8 cellular contexts compared by ENCODE assay signal in the genomic region with DNA sequence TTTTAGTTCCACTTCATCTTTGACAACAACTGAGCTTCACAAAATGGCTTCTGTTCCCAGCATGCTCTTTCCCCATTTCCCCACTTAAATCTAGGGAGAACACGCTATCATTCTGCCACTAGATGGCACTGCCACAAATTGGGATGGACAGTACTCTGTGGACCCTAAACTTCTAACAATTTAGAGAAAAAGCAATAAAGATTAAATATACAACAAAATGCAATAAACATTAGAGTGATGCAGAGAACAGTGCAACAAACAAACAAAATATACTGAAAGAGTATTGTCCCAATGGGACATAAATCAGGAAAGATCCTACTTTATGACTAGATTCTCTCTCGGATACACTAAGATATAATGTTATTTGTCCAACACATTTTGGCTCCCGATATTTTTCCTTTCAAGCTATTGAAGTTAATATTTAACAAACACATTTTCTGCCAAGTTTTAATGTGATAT.
A peak's percentile ranks its signal among the peaks of the same experiment; 100 is the strongest.
DNase-seq lines count a peak whose midpoint lies in the region; ATAC-seq and TF ChIP-seq lines count a peak whose summit lies in the region.

No MANE protein-coding gene starts in this region.

- TF ChIP-seq CTCF in OCI-LY3 (IDR thresholded peaks at IDR 0.05; ENCODE audit: low read depth, low read length) (peak; percentile 71), choroid plexus epithelial cell (conservative IDR thresholded peaks at IDR 0.05; ENCODE audit: low read depth, low read length) (peak; percentile 84)

- no peaks in the 10 kb centered on the region for H4K20me1 ChIP-seq in OCI-LY3 (ENCODE audit: insufficient read depth, low read length)

- peak overlapping the region; percentile 95 for H2AFZ ChIP-seq in OCI-LY3 (ENCODE audit: low read depth, low read length)

- H3K4me1 ChIP-seq in OCI-LY3 (ENCODE audit: low read length) = peaks cover 3% of the 10 kb centered on the region; the same call in 1 of the 2 replicates

- no peaks in the 10 kb centered on the region for H3K9me3 ChIP-seq in OCI-LY3 (ENCODE audit: insufficient read depth, low read length)

- peak overlapping the region; percentile 25; the same call in 1 of the 2 replicates for H3K4me3 ChIP-seq in OCI-LY3 (ENCODE audit: low read length)
- H3K4me3 ChIP-seq in choroid plexus epithelial cell (ENCODE audit: low read depth, low read length) = no peak overlapping the region

- H3K4me3 Mint-ChIP-seq in memory B cell = no peak overlapping the region

- no peak overlapping the region for H3K9ac ChIP-seq in OCI-LY3 (ENCODE audit: low read length)

- no peaks in the 10 kb centered on the region for H3K9me3 Mint-ChIP-seq in memory B cell

- H3K4me2 ChIP-seq in OCI-LY3 (ENCODE audit: low read length) = peak overlapping the region; percentile 34

- no peak overlapping the region for H3K27ac Mint-ChIP-seq in memory B cell

- DNase-seq in activated T-cell treated with anti-CD3 and anti-CD28 coated beads for 48 hours (ENCODE audit: low read depth) = peak; percentile 10
- no peak for DNase-seq in activated T-cell treated with anti-CD3 and anti-CD28 coated beads for 4 hours
- peak; percentile 87 for DNase-seq in choroid plexus epithelial cell (ENCODE audit: low read depth)
- DNase-seq in memory B cell (ENCODE audit: low spot score in 2 of 2) = no peak
- DNase-seq in activated effector memory CD4-positive, alpha-beta T cell treated with Interleukin-2 at 50 U/mL for 16 hours = no peak

- H3K36me3 ChIP-seq in OCI-LY3 (replicated peaks; ENCODE audit: low read depth, low read length) = no peaks in the 10 kb centered on the region

- H3K27ac ChIP-seq in OCI-LY3 (ENCODE audit: low read length) = no peak overlapping the region

- ATAC-seq in HG02678 (IDR thresholded peaks at IDR 0.05; ENCODE audit: unreplicated experiment) (peak; percentile 62), memory B cell (ENCODE audit: low read depth) (peak; percentile 63), GM19328 (IDR thresholded peaks at IDR 0.05; ENCODE audit: unreplicated experiment) (no peak)

- no peaks in the 10 kb centered on the region for H3K36me3 Mint-ChIP-seq in memory B cell

- no peaks in the 10 kb centered on the region for H3K79me2 ChIP-seq in OCI-LY3 (ENCODE audit: low read length)

- H3K27me3 ChIP-seq in OCI-LY3 (ENCODE audit: low read depth, low read length) = no peaks in the 10 kb centered on the region

- peaks cover 8% of the 10 kb centered on the region for H3K4me1 Mint-ChIP-seq in memory B cell

- H3K27me3 Mint-ChIP-seq in memory B cell = peaks cover 2% of the 10 kb centered on the region

Comparison
In these comparisons a context has a peak if more than half of its experiments do, and no peak if none do; other contexts are left out.
1. DNase-seq: peak in activated T-cell treated with anti-CD3 and anti-CD28 coated beads for 48 hours (single experiment) and choroid plexus epithelial cell (single experiment); none in activated T-cell treated with anti-CD3 and anti-CD28 coated beads for 4 hours (single experiment), memory B cell (0 of 2) and activated effector memory CD4-positive, alpha-beta T cell treated with Interleukin-2 at 50 U/mL for 16 hours (single experiment).